Comparison of ENCODE assay signal across 9 cellular contexts in genomic region chr7:29289156-29290021, GRCh38.
A peak's percentile ranks its signal among the peaks of the same experiment; 100 is the strongest.
DNase-seq lines count a peak whose midpoint lies in the region; ATAC-seq, FAIRE-seq and TF ChIP-seq lines count a peak whose summit lies in the region.
"Had no signal": no experiment of that assay in that cellular context is flagged by ENCODE, and none has a peak within 500 bp of the region (broad histone marks: within the 10 kb centered on the region; RNA-seq: fewer than 3 reads in every experiment).

No MANE protein-coding gene starts in this region.

- FAIRE-seq in D721Med (lab: Jason Lieb, UNC) = peak; percentile 35

- H3K23ac ChIP-seq in neuronal stem cell (ENCODE audit: low read depth, low read length, poor library complexity) = no peak overlapping the region

- ATAC-seq in GM21367 (IDR thresholded peaks at IDR 0.05; ENCODE audit: unreplicated experiment) (peak; percentile 83), HG03025 (IDR thresholded peaks at IDR 0.05; ENCODE audit: low FRiP score, unreplicated experiment) (no peak)
- peak; percentile 9 for ATAC-seq in activated T-helper 17 cell treated with anti-CD3 and anti-CD28 coated beads, Interleukin-2, amount 50 U/mL, for 72 hours (replicated peaks)

- H2BK5ac ChIP-seq in neuronal stem cell (ENCODE audit: low read length) = no peak overlapping the region

- H3K79me2 ChIP-seq in OCI-LY7 (ENCODE audit: insufficient read depth, low read depth, low read length) = no peaks in the 10 kb centered on the region

- H3K4me1 ChIP-seq in HUES64 (ENCODE audit: insufficient read depth, low read length) = peaks cover 38% of the 10 kb centered on the region
- H3K4me1 ChIP-seq in neuronal stem cell (ENCODE audit: control insufficient read depth in 2 of 2, insufficient read depth in 1 of 2, low read depth in 1 of 2, low read length in 2 of 2) = peaks cover 0 to 20% of the 10 kb centered on the region in 2 donors
- no peaks in the 10 kb centered on the region for H3K4me1 ChIP-seq in OCI-LY7 (ENCODE audit: insufficient read depth, low read length, poor library complexity, severe bottlenecking)
- no peaks in the 10 kb centered on the region for H3K4me1 ChIP-seq in sigmoid colon

- H3K9me3 Mint-ChIP-seq in activated T-helper 17 cell treated with anti-CD3 and anti-CD28 coated beads, Interleukin-2, amount 50 U/mL, for 72 hours = no peaks in the 10 kb centered on the region

- no peak overlapping the region for H3K9ac ChIP-seq in HUES64 (ENCODE audit: low read depth, low read length)
- H3K9ac ChIP-seq in neuronal stem cell (ENCODE audit: low read depth, low read length, poor library complexity) = no peak overlapping the region

- intact Hi-C loops in OCI-LY7 (cut with micrococcal nuclease; ENCODE audit: unreplicated experiment) = no loop called here
- intact Hi-C loops in sigmoid colon (cut with DNase I) = no loop called here

- H2BK15ac ChIP-seq in neuronal stem cell (ENCODE audit: low read length) = no peak overlapping the region

- H3K9me2 ChIP-seq in OCI-LY7 (ENCODE audit: insufficient read depth, low read length) = no peaks in the 10 kb centered on the region

- no peak for TF ChIP-seq POLR2A in sigmoid colon (IDR thresholded peaks at IDR 0.05)

- TF ChIP-seq EP300 in sigmoid colon (IDR thresholded peaks at IDR 0.05) = no peak

- no peak overlapping the region for H2BK120ac ChIP-seq in neuronal stem cell (ENCODE audit: low read depth, low read length)

- CTCF ChIA-PET in OCI-LY7 (lab: Charles Lee; ENCODE audit: unreplicated experiment) = no interaction called here

- H3K9me3 ChIP-seq in HUES64 (ENCODE audit: insufficient read depth, low read depth, low read length) (no peaks in the 10 kb centered on the region), neuronal stem cell (replicated peaks in 1 of 2; ENCODE audit: control insufficient read depth in 2 of 2, insufficient read depth in 1 of 2, low read depth in 1 of 2, low read length in 2 of 2) (no peaks in the 10 kb centered on the region), OCI-LY7 (ENCODE audit: low read length) (no peaks in the 10 kb centered on the region), sigmoid colon (no peaks in the 10 kb centered on the region)
- H3K9me3 ChIP-seq: neutrophil had no signal

- no peak overlapping the region for H3K14ac ChIP-seq in neuronal stem cell (ENCODE audit: low read length)

- peak overlapping the region; percentile 34 for H3K27ac ChIP-seq in HUES64 (ENCODE audit: low read depth, low read length)
- no peak overlapping the region for H3K27ac ChIP-seq in neuronal stem cell (replicated peaks; ENCODE audit: low read length)
- H3K27ac ChIP-seq in OCI-LY7 (ENCODE audit: low read depth, low read length, poor library complexity, severe bottlenecking) = no peak overlapping the region
- no peak overlapping the region for H3K27ac ChIP-seq in sigmoid colon
- H3K27ac ChIP-seq: neutrophil had no signal

- no peak overlapping the region for H3K27ac Mint-ChIP-seq in activated T-helper 17 cell treated with anti-CD3 and anti-CD28 coated beads, Interleukin-2, amount 50 U/mL, for 72 hours

- H3K27me3 ChIP-seq in HUES64 (ENCODE audit: insufficient read depth, low read length) (no peaks in the 10 kb centered on the region), neuronal stem cell (ENCODE audit: control insufficient read depth in 3 of 3, insufficient read depth in 3 of 3, low read depth in 1 of 3, low read length in 3 of 3) (no peaks in the 10 kb centered on the region), sigmoid colon (no peaks in the 10 kb centered on the region)

- no peaks in the 10 kb centered on the region for H3K36me3 ChIP-seq in HUES64 (ENCODE audit: insufficient read depth, low read length)
- no peaks in the 10 kb centered on the region for H3K36me3 ChIP-seq in neuronal stem cell (replicated peaks in 1 of 2; ENCODE audit: control insufficient read depth in 2 of 2, insufficient read depth in 2 of 2, low read length in 2 of 2)
- H3K36me3 ChIP-seq in OCI-LY7 (ENCODE audit: insufficient read depth, low read length) = no peaks in the 10 kb centered on the region
- no peaks in the 10 kb centered on the region for H3K36me3 ChIP-seq in sigmoid colon
- H3K36me3 ChIP-seq: neutrophil had no signal

- no peaks in the 10 kb centered on the region for H4K20me1 ChIP-seq in OCI-LY7 (ENCODE audit: insufficient read depth, low read length)

- 66% methylated on average over 15 of the region's 15 CpGs for WGBS in HUES64
- no CpG with 5 or more reads among the region's 15 CpGs for WGBS in neuronal stem cell (ENCODE audit: extremely low coverage in 2 of 2, insufficient read length in 2 of 2, insufficient replicate concordance in 1 of 2), 2 donors
- 61 to 88% methylated on average over 15 of the region's 15 CpGs for WGBS in sigmoid colon, 2 donors

- peaks cover 3% of the 10 kb centered on the region for H3K27me3 Mint-ChIP-seq in activated T-helper 17 cell treated with anti-CD3 and anti-CD28 coated beads, Interleukin-2, amount 50 U/mL, for 72 hours

- H3K4me3 Mint-ChIP-seq in activated T-helper 17 cell treated with anti-CD3 and anti-CD28 coated beads, Interleukin-2, amount 50 U/mL, for 72 hours = no peak overlapping the region

- H4K8ac ChIP-seq in neuronal stem cell (ENCODE audit: low read depth, low read length) = no peak overlapping the region

- H3K79me1 ChIP-seq in neuronal stem cell (ENCODE audit: low read depth, low read length) = no peaks in the 10 kb centered on the region

- no peak for TF ChIP-seq CTCF in D721Med (IDR thresholded peaks at IDR 0.05; ENCODE audit: insufficient read depth, missing control alignments)
- no peak for TF ChIP-seq CTCF in OCI-LY7 (conservative IDR thresholded peaks at IDR 0.05; ENCODE audit: low read length)
- TF ChIP-seq CTCF in sigmoid colon (IDR thresholded peaks at IDR 0.05) = no peak

- BruUV-seq in OCI-LY7 (replicated peaks; lab: Mats Ljungman, UMichigan) = no TSS peak

- no peak overlapping the region for H2BK12ac ChIP-seq in neuronal stem cell (ENCODE audit: low read length)

- no peaks in the 10 kb centered on the region for H3K4me1 Mint-ChIP-seq in activated T-helper 17 cell treated with anti-CD3 and anti-CD28 coated beads, Interleukin-2, amount 50 U/mL, for 72 hours

- peak overlapping the region; percentile 27 for H3K18ac ChIP-seq in neuronal stem cell (ENCODE audit: low read length)

- H3K4me2 ChIP-seq in neuronal stem cell (ENCODE audit: insufficient read depth, low read length, poor library complexity, severe bottlenecking) = no peak overlapping the region
- H3K4me2 ChIP-seq in OCI-LY7 (ENCODE audit: low read length) = no peak overlapping the region

- no peak overlapping the region for H3K4me3 ChIP-seq in HUES64 (ENCODE audit: low read length)
- no peak overlapping the region for H3K4me3 ChIP-seq in neuronal stem cell (ENCODE audit: low read length in 2 of 2)
- no peak overlapping the region for H3K4me3 ChIP-seq in OCI-LY7 (ENCODE audit: low read depth, low read length, poor library complexity, severe bottlenecking)
- H3K4me3 ChIP-seq in sigmoid colon = no peak overlapping the region

- no peak overlapping the region for H2AFZ ChIP-seq in neuronal stem cell (ENCODE audit: low read length)
- no peak overlapping the region for H2AFZ ChIP-seq in OCI-LY7 (ENCODE audit: low read length)

- POLR2A ChIA-PET in OCI-LY7 (lab: Charles Lee) = no interaction called here

- no peaks in the 10 kb centered on the region for H3K36me3 Mint-ChIP-seq in activated T-helper 17 cell treated with anti-CD3 and anti-CD28 coated beads, Interleukin-2, amount 50 U/mL, for 72 hours (ENCODE audit: low read depth)

- DNase-seq in D721Med (ENCODE audit: insufficient read length, low spot score) = no peak
- DNase-seq in neuronal stem cell (ENCODE audit: low spot score) = peak; percentile 23
- no peak for DNase-seq in OCI-LY7 (ENCODE audit: low spot score)
- no peak for DNase-seq in sigmoid colon

- no peak overlapping the region for H3K4ac ChIP-seq in neuronal stem cell (ENCODE audit: low read length)

- H2AK5ac ChIP-seq in neuronal stem cell (ENCODE audit: low read depth, low read length) = no peak overlapping the region

- H4K91ac ChIP-seq in neuronal stem cell (ENCODE audit: low read depth, low read length, poor library complexity) = no peak overlapping the region
